ENCODE assay signal across 8 cellular contexts in the genomic region with DNA sequence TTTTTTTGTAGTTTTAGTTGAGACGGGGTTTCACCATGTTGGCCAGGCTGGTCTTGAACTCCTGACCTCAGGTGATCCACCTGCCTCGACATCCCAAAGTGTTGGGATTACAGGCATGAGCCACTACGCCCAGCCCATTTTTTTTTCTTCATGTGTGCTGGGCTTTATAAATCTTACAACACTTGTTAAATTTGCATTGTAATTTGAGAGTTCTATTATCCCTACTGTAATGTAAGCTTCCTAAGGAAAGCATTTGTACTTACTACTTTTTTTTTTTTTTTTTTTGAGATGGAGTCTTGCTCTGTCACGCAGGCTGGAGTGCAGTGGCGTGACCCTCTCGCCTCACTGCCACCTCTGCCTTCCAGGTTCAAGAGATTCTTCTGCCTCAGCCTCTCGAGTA. TPM values are rescaled to one million over a fixed set of nuclear protein-coding genes. Genes with fewer than 3 reads are reported as not detected.
DNase-seq lines count a peak whose midpoint lies in the region; ATAC-seq and TF ChIP-seq lines count a peak whose summit lies in the region.
"Not testable (repeated sequence)": the region's sequence is repeated elsewhere in the genome, so short reads cannot be mapped to it uniquely, and the experiment has no call there.

No MANE protein-coding gene starts in this region.

- not testable (repeated sequence) for DNase-seq in CD4-positive, alpha-beta T cell; HCT116 (ENCODE audit: low read depth, low spot score); activated CD4-positive, alpha-beta T cell treated with anti-CD3 and anti-CD28 coated beads, Interleukin-2, amount 10 ng/mL, durations not matched to agents 24 days and 14 days; mesothelial cell of epicardium (ENCODE audit: low spot score in 2 of 2, unreplicated experiment in 2 of 2)
- peak; percentile 26 for DNase-seq in PC-3

- H3K27ac Mint-ChIP-seq in CD4-positive, alpha-beta T cell; activated CD4-positive, alpha-beta T cell treated with anti-CD3 and anti-CD28 coated beads, Interleukin-2, amount 10 ng/mL, durations not matched to agents 24 days and 14 days; activated naive CD8-positive, alpha-beta T cell: not testable (repeated sequence)
- peak overlapping the region; percentile 21 for H3K27ac Mint-ChIP-seq in mesothelial cell of epicardium

- H3K36me3 ChIP-seq in HCT116 (ENCODE audit: control insufficient read depth in 1 of 2, insufficient read depth in 2 of 2, low read length in 2 of 2); skeletal muscle satellite cell (ENCODE audit: insufficient read depth, low read length): not testable (repeated sequence)
- H3K36me3 ChIP-seq in PC-3 (ENCODE audit: low read depth, low read length) (peaks cover 16% of the 10 kb centered on the region; the same call in 1 of the 2 replicates), duodenal mucosa (ENCODE audit: control insufficient read depth in 1 of 2, insufficient read depth in 2 of 2, low read length in 2 of 2) (peaks cover 0 to 11% of the 10 kb centered on the region in 2 donors)

- not testable (repeated sequence) for ATAC-seq in CD4-positive, alpha-beta T cell (ENCODE audit: poor library complexity); HCT116; PC-3

- not testable (repeated sequence) for H3K9me3 Mint-ChIP-seq in CD4-positive, alpha-beta T cell; activated CD4-positive, alpha-beta T cell treated with anti-CD3 and anti-CD28 coated beads, Interleukin-2, amount 10 ng/mL, durations not matched to agents 24 days and 14 days; activated naive CD8-positive, alpha-beta T cell (ENCODE audit: low read depth); mesothelial cell of epicardium

- RAD21 ChIA-PET in HCT116 (lab: Charles Lee; ENCODE audit: low non-redundant PET in 1 of 2, low total read pairs in 2 of 2, uncharacterized antibody in 2 of 2, unreplicated experiment in 2 of 2) = not testable (repeated sequence)

- peak overlapping the region; percentile 83 for H3K4me2 ChIP-seq in HCT116 (ENCODE audit: low read length)
- H3K4me2 ChIP-seq in PC-3 (ENCODE audit: low read length) = peak overlapping the region; percentile 96
- H3K4me2 ChIP-seq in skeletal muscle satellite cell (ENCODE audit: low read length) = not testable (repeated sequence)

- H3K9me2 ChIP-seq in HCT116 (ENCODE audit: insufficient read depth); PC-3 (replicated peaks; ENCODE audit: low read length): not testable (repeated sequence)

- POLR2A ChIA-PET in CD4-positive, alpha-beta T cell (lab: Charles Lee); HCT116 (lab: Charles Lee); PC-3 (lab: Charles Lee; ENCODE audit: unreplicated experiment): not testable (repeated sequence)

- peaks cover 43% of the 10 kb centered on the region for H3K36me3 Mint-ChIP-seq in CD4-positive, alpha-beta T cell (ENCODE audit: low read depth)
- H3K36me3 Mint-ChIP-seq in activated CD4-positive, alpha-beta T cell treated with anti-CD3 and anti-CD28 coated beads, Interleukin-2, amount 10 ng/mL, durations not matched to agents 24 days and 14 days (ENCODE audit: low read depth) = peaks cover 20% of the 10 kb centered on the region
- H3K36me3 Mint-ChIP-seq in activated naive CD8-positive, alpha-beta T cell; mesothelial cell of epicardium: not testable (repeated sequence)

- H2AFZ ChIP-seq in HCT116 (ENCODE audit: low read depth, low read length, poor library complexity, severe bottlenecking); PC-3 (ENCODE audit: low read length): not testable (repeated sequence)

- not testable (repeated sequence) for H3K27ac ChIP-seq in CD4-positive, alpha-beta T cell (ENCODE audit: low read depth, low read length); HCT116 (ENCODE audit: low read depth, low read length); duodenal mucosa (ENCODE audit: low read depth, low read length)
- peak overlapping the region; percentile 30; the same call in 1 of the 2 replicates for H3K27ac ChIP-seq in PC-3 (ENCODE audit: low read length)

- not testable (repeated sequence) for H3K9me3 ChIP-seq in CD4-positive, alpha-beta T cell (ENCODE audit: control insufficient read depth, low read length); HCT116 (ENCODE audit: control insufficient read depth in 1 of 2, insufficient read depth in 1 of 2, low read depth in 1 of 2, low read length in 2 of 2); PC-3 (ENCODE audit: low read length); duodenal mucosa (ENCODE audit: control insufficient read depth in 1 of 2, low read length in 2 of 2); skeletal muscle satellite cell (replicated peaks; ENCODE audit: low read length)

- H3K9ac ChIP-seq in HCT116 (ENCODE audit: low read length); duodenal mucosa (ENCODE audit: low read depth in 1 of 2, low read length in 2 of 2): not testable (repeated sequence)
- peak overlapping the region; percentile 80; the same call in 1 of the 2 replicates for H3K9ac ChIP-seq in PC-3 (ENCODE audit: low read length)
- peak overlapping the region; percentile 5 for H3K9ac ChIP-seq in skeletal muscle satellite cell (ENCODE audit: low read depth, low read length)

- H3F3A ChIP-seq in PC-3 (ENCODE audit: low read length, unreplicated experiment) = not testable (repeated sequence)

- CTCF ChIA-PET in CD4-positive, alpha-beta T cell (lab: Charles Lee); HCT116 (lab: Charles Lee): not testable (repeated sequence)
- CTCF ChIA-PET in PC-3 (lab: Charles Lee) = interaction anchor here (0.6 kb wide), 1 partner anchor 111 kb away, joined by 7 read pairs; no protein-coding TSS in a partner anchor

- intact Hi-C loops in CD4-positive, alpha-beta T cell (cut with DNase I, micrococcal nuclease); activated CD4-positive, alpha-beta T cell treated with anti-CD3 and anti-CD28 coated beads, Interleukin-2, amount 10 ng/mL, durations not matched to agents 24 days and 14 days (cut with micrococcal nuclease): not testable (repeated sequence)
- intact Hi-C loops in HCT116 (cut with micrococcal nuclease) = loop anchor here (5.0 to 10.0 kb wide), 2 partner anchors 160 to 383 kb away; partner anchors contain the start of genes CDC14A, SASS6 and TRMT13
- intact Hi-C loops in PC-3 (cut with micrococcal nuclease) = loop anchor here (5.0 kb wide), 1 partner anchor 85 kb away; no protein-coding TSS in a partner anchor

- H3K4me1 ChIP-seq in HCT116 (ENCODE audit: control insufficient read depth in 1 of 2, insufficient read depth in 2 of 2, low read length in 2 of 2) (peaks cover 10 to 28% of the 10 kb centered on the region in 2 experiments), PC-3 (ENCODE audit: insufficient read depth, low read length) (peaks cover 37% of the 10 kb centered on the region), duodenal mucosa (ENCODE audit: control insufficient read depth in 1 of 2, insufficient read depth in 2 of 2, low read length in 2 of 2) (peaks cover 11 to 31% of the 10 kb centered on the region in 2 donors), skeletal muscle satellite cell (ENCODE audit: control insufficient read depth, insufficient read depth, low read length) (peaks cover 20% of the 10 kb centered on the region)

- peaks cover 43% of the 10 kb centered on the region for H3K4me1 Mint-ChIP-seq in CD4-positive, alpha-beta T cell (ENCODE audit: low read depth)
- H3K4me1 Mint-ChIP-seq in activated CD4-positive, alpha-beta T cell treated with anti-CD3 and anti-CD28 coated beads, Interleukin-2, amount 10 ng/mL, durations not matched to agents 24 days and 14 days = peaks cover 19% of the 10 kb centered on the region
- peaks cover 49% of the 10 kb centered on the region for H3K4me1 Mint-ChIP-seq in activated naive CD8-positive, alpha-beta T cell (ENCODE audit: low read depth)
- H3K4me1 Mint-ChIP-seq in mesothelial cell of epicardium = peaks cover 35% of the 10 kb centered on the region

- H3K4me3 ChIP-seq in HCT116 (replicated peaks in 1 of 2; ENCODE audit: low read depth in 1 of 2, low read length in 2 of 2) (0 out of 4 replicates have a peak overlapping the region, but pooled peaks of 1 of the 2 experiments have one; percentile 65), PC-3 (ENCODE audit: low read length) (peak overlapping the region; percentile 81), duodenal mucosa (ENCODE audit: low read depth in 1 of 2, low read length in 2 of 2) (peak overlapping the region; percentile 26 to 54)
- H3K4me3 ChIP-seq in skeletal muscle satellite cell (ENCODE audit: low read length) = not testable (repeated sequence)

- TF ChIP-seq RAD21 in HCT116 (IDR thresholded peaks at IDR 0.05; ENCODE audit: low read depth) = not testable (repeated sequence)

- not testable (repeated sequence) for TF ChIP-seq POLR2A in HCT116 (IDR thresholded peaks at IDR 0.05; ENCODE audit: borderline replicate concordance, extremely low read depth, insufficient read depth, insufficient read length)

- peak overlapping the region; percentile 30 for H3K4me3 Mint-ChIP-seq in CD4-positive, alpha-beta T cell
- peak overlapping the region; percentile 55 for H3K4me3 Mint-ChIP-seq in activated CD4-positive, alpha-beta T cell treated with anti-CD3 and anti-CD28 coated beads, Interleukin-2, amount 10 ng/mL, durations not matched to agents 24 days and 14 days
- peak overlapping the region; percentile 75 for H3K4me3 Mint-ChIP-seq in activated naive CD8-positive, alpha-beta T cell
- peak overlapping the region; percentile 46 for H3K4me3 Mint-ChIP-seq in mesothelial cell of epicardium

- H3K27me3 ChIP-seq in CD4-positive, alpha-beta T cell (ENCODE audit: control insufficient read depth, insufficient read depth, low read length); HCT116 (ENCODE audit: insufficient read depth, low read length); PC-3 (ENCODE audit: low read length); duodenal mucosa (ENCODE audit: control insufficient read depth in 1 of 2, insufficient read depth in 2 of 2, low read length in 2 of 2); skeletal muscle satellite cell (ENCODE audit: control insufficient read depth, insufficient read depth, low read length): not testable (repeated sequence)

- not testable (repeated sequence) for BruUV-seq in HCT116 (replicated peaks; lab: Mats Ljungman, UMichigan); PC-3 (replicated peaks; lab: Mats Ljungman, UMichigan)

- not testable (repeated sequence) for H3K27me3 Mint-ChIP-seq in CD4-positive, alpha-beta T cell; activated CD4-positive, alpha-beta T cell treated with anti-CD3 and anti-CD28 coated beads, Interleukin-2, amount 10 ng/mL, durations not matched to agents 24 days and 14 days; activated naive CD8-positive, alpha-beta T cell; mesothelial cell of epicardium (ENCODE audit: low read depth)

- TF ChIP-seq CTCF in CD4-positive, alpha-beta T cell (IDR thresholded peaks at IDR 0.05); HCT116 (IDR thresholded peaks at IDR 0.05 in 2 of 3, conservative IDR thresholded peaks at IDR 0.05 in 1 of 3; ENCODE audit: borderline replicate concordance in 1 of 3, insufficient read depth in 1 of 3, low read depth in 2 of 3, low read length in 2 of 3); PC-3 (conservative IDR thresholded peaks at IDR 0.05; ENCODE audit: low read depth, low read length); mesothelial cell of epicardium (IDR thresholded peaks at IDR 0.05; ENCODE audit: unreplicated experiment): not testable (repeated sequence)

- H3K79me2 ChIP-seq in HCT116 (ENCODE audit: insufficient read depth, low read length) (peaks cover 41% of the 10 kb centered on the region), PC-3 (ENCODE audit: low read length) (peaks cover 66% of the 10 kb centered on the region)

- H4K20me1 ChIP-seq in HCT116 (ENCODE audit: insufficient read depth); PC-3 (ENCODE audit: low read length): not testable (repeated sequence)

RNA-seq across cellular contexts. Expression of gene SLC35A3, which starts 2.3 kb away (rescaled TPM):
- total RNA-seq in CD4-positive, alpha-beta T cell = 10 to 100 TPM; 20.2 to 24.6 TPM
- total RNA-seq in HCT116 (2021; ENCODE audit: unreplicated experiment) = 21.6 TPM
- polyA plus RNA-seq in HCT116 (2012) = 4.2 and 5.8 TPM in 2 replicates
- total RNA-seq in PC-3 (2014; rRNA removed) = 31.4 and 46.5 TPM in 2 replicates
- 15.7 and 17.4 TPM in 2 replicates for total RNA-seq in activated CD4-positive, alpha-beta T cell treated with anti-CD3 and anti-CD28 coated beads, Interleukin-2, amount 10 ng/mL, durations not matched to agents 24 days and 14 days
- total RNA-seq in mesothelial cell of epicardium = 20.6 to 24.2 TPM (median 22.2 TPM) in 3 replicates
- total RNA-seq in skeletal muscle satellite cell (2012; rRNA removed) = 23.6 and 32.3 TPM in 2 replicates
